In the genomic region with DNA sequence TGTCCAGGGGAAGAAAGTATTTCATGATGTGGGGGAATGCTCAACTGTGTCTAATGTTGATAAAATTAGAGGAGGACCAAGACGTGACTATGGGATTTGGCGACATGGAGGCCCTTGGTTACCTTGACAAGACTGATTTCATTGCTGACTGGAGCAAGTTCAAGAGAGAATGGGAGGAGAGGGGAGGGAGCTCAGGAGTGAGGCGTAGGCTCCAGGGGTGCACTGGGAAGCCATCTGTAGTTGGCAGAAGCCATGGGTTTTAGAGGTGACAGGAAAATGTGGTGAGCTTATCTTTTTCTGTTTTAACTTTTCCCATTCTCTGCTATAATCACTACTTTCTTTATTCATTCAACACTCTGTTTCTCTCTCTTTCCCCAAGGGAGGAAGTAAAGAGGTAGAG, we compare ENCODE assay signal across 32 cellular contexts. TPM values are rescaled to one million over a fixed set of nuclear protein-coding genes. Genes with fewer than 3 reads are reported as not detected.
"Had no signal": no experiment of that assay in that cellular context is flagged by ENCODE, and none has a peak within 500 bp of the region (broad histone marks: within the 10 kb centered on the region; RNA-seq: fewer than 3 reads in every experiment).

No MANE protein-coding gene starts in this region.

- ATAC-seq: activated CD4-positive, alpha-beta T cell treated with anti-CD3 and anti-CD28 coated beads for 36 hours; activated CD4-positive, CD25-positive, alpha-beta regulatory T cell treated with anti-CD3 and anti-CD28 coated beads, Interleukin-2, amount 50 U/mL, for 24 hours; activated CD8-positive, alpha-beta memory T cell treated with anti-CD3 and anti-CD28 coated beads, Interleukin-2, amount 10 ng/mL, durations not matched to agents 7 days and 5 days; body of pancreas; Panc1 had no signal

- H3K9me3 ChIP-seq: body of pancreas, breast epithelium, SJSA1, SK-N-SH had no signal

- H3K27me3 ChIP-seq: body of pancreas, breast epithelium, SJSA1 had no signal

- H3K9me3 Mint-ChIP-seq: activated CD4-positive, alpha-beta T cell treated with anti-CD3 and anti-CD28 coated beads, Interleukin-2, amount 10 ng/mL, durations not matched to agents 7 days and 5 days; activated naive CD4-positive, alpha-beta T cell treated with anti-CD3 and anti-CD28 coated beads, Interleukin-2, amount 50 U/mL, for 24 hours; activated naive CD8-positive, alpha-beta T cell treated with anti-CD3 and anti-CD28 coated beads, Interleukin-2, amount 10 ng/mL, durations not matched to agents 7 days and 5 days; activated T-helper 2 cell treated with anti-CD3 and anti-CD28 coated beads, Interferon-gamma antibody, Interleukin-2, Interleukin-4, amounts not matched to agents 10 μg/mL and 5 μg/mL and 100 μg/mL, durations not matched to agents 14 hours and 24 hours and 36 hours; T-helper 1 cell treated with Interleukin-12 subunit alpha and Interleukin-12 subunit beta and Interleukin-4 antibody, amounts not matched to agents 30 μg/mL and 1 μg/mL, for 36 hours; T-helper 2 cell treated with Interferon-gamma antibody and Interleukin-4, amounts not matched to agents 5 μg/mL and 100 μg/mL, for 36 hours had no signal

- H3K9ac ChIP-seq: KMS-11, SK-N-SH had no signal

- H3K27ac ChIP-seq: body of pancreas, breast epithelium, KMS-11, SJSA1 had no signal

- H3K27ac Mint-ChIP-seq: activated CD4-positive, alpha-beta T cell treated with anti-CD3 and anti-CD28 coated beads for 36 hours; activated CD4-positive, alpha-beta T cell treated with anti-CD3 and anti-CD28 coated beads, Interleukin-2, amount 10 ng/mL, durations not matched to agents 7 days and 5 days; activated CD8-positive, alpha-beta memory T cell treated with anti-CD3 and anti-CD28 coated beads, Interleukin-2, amount 10 ng/mL, durations not matched to agents 7 days and 5 days; activated naive CD4-positive, alpha-beta T cell treated with anti-CD3 and anti-CD28 coated beads, Interleukin-2, amount 50 U/mL, for 24 hours; activated naive CD8-positive, alpha-beta T cell treated with anti-CD3 and anti-CD28 coated beads, Interleukin-2, amount 10 ng/mL, durations not matched to agents 7 days and 5 days; activated T-helper 2 cell treated with anti-CD3 and anti-CD28 coated beads, Interferon-gamma antibody, Interleukin-2, Interleukin-4, amounts not matched to agents 10 μg/mL and 5 μg/mL and 100 μg/mL, durations not matched to agents 14 hours and 24 hours and 36 hours; T-helper 1 cell treated with Interleukin-12 subunit alpha and Interleukin-12 subunit beta and Interleukin-4 antibody, amounts not matched to agents 30 μg/mL and 1 μg/mL, for 36 hours; T-helper 2 cell treated with Interferon-gamma antibody and Interleukin-4, amounts not matched to agents 5 μg/mL and 100 μg/mL, for 36 hours had no signal

- H3K27me3 Mint-ChIP-seq: activated CD4-positive, alpha-beta T cell treated with anti-CD3 and anti-CD28 coated beads for 36 hours; activated CD4-positive, alpha-beta T cell treated with anti-CD3 and anti-CD28 coated beads, Interleukin-2, amount 10 ng/mL, durations not matched to agents 7 days and 5 days; activated CD8-positive, alpha-beta memory T cell treated with anti-CD3 and anti-CD28 coated beads, Interleukin-2, amount 10 ng/mL, durations not matched to agents 7 days and 5 days; activated naive CD4-positive, alpha-beta T cell treated with anti-CD3 and anti-CD28 coated beads, Interleukin-2, amount 50 U/mL, for 24 hours; activated naive CD8-positive, alpha-beta T cell treated with anti-CD3 and anti-CD28 coated beads, Interleukin-2, amount 10 ng/mL, durations not matched to agents 7 days and 5 days had no signal

- H3K36me3 ChIP-seq: breast epithelium had no signal

- H3K4me2 ChIP-seq: KMS-11, SK-N-SH had no signal

- H3K4me1 Mint-ChIP-seq: activated CD8-positive, alpha-beta memory T cell treated with anti-CD3 and anti-CD28 coated beads, Interleukin-2, amount 10 ng/mL, durations not matched to agents 7 days and 5 days had no signal

- DNase-seq: activated CD4-positive, alpha-beta T cell treated with anti-CD3 and anti-CD28 coated beads for 36 hours; activated CD4-positive, alpha-beta T cell treated with anti-CD3 and anti-CD28 coated beads, Interleukin-2, amount 10 ng/mL, durations not matched to agents 7 days and 5 days; activated CD4-positive, alpha-beta T cell treated with anti-CD3 and anti-CD28 coated beads, Interleukin-2, amount 50 U/mL, for 48 hours; activated CD8-positive, alpha-beta memory T cell treated with anti-CD3 and anti-CD28 coated beads, Interleukin-2, amount 10 ng/mL, durations not matched to agents 7 days and 5 days; activated CD8-positive, alpha-beta memory T cell treated with anti-CD3 and anti-CD28 coated beads, Interleukin-2, amount 50 U/mL, for 48 hours; activated gamma-delta T cell; activated naive CD4-positive, alpha-beta T cell treated with Interleukin-2 at 50 U/mL for 16 hours; activated naive CD8-positive, alpha-beta T cell treated with anti-CD3 and anti-CD28 coated beads, Interleukin-2, amount 10 ng/mL, durations not matched to agents 7 days and 5 days; activated T-cell treated with anti-CD3 and anti-CD28 coated beads, Interleukin-2, amount 50 U/mL, for 1 hour; amygdala; body of pancreas; MM.1S; MV-4-11; NCI-H1092; NCI-H146; NCI-H187 treated with DMSO at 0.1 percent for 48 hours; NCI-H2081; NCI-H345; NCI-H524 treated with DMSO at 0.1 percent for 48 hours; SHP77; SK-N-SH had no signal

- H3K9me2 ChIP-seq: SK-N-SH had no signal

- H3K4me3 ChIP-seq: body of pancreas, breast epithelium, SJSA1 had no signal

- H3K4me3 Mint-ChIP-seq: activated CD4-positive, alpha-beta T cell treated with anti-CD3 and anti-CD28 coated beads for 36 hours; activated CD4-positive, alpha-beta T cell treated with anti-CD3 and anti-CD28 coated beads, Interleukin-2, amount 10 ng/mL, durations not matched to agents 7 days and 5 days; activated CD8-positive, alpha-beta memory T cell treated with anti-CD3 and anti-CD28 coated beads, Interleukin-2, amount 10 ng/mL, durations not matched to agents 7 days and 5 days; activated naive CD4-positive, alpha-beta T cell treated with anti-CD3 and anti-CD28 coated beads, Interleukin-2, amount 50 U/mL, for 24 hours; activated naive CD8-positive, alpha-beta T cell treated with anti-CD3 and anti-CD28 coated beads, Interleukin-2, amount 10 ng/mL, durations not matched to agents 7 days and 5 days; T-helper 1 cell treated with Interleukin-12 subunit alpha and Interleukin-12 subunit beta and Interleukin-4 antibody, amounts not matched to agents 30 μg/mL and 1 μg/mL, for 36 hours; T-helper 2 cell treated with Interferon-gamma antibody and Interleukin-4, amounts not matched to agents 5 μg/mL and 100 μg/mL, for 36 hours had no signal

RNA-seq across cellular contexts. Expression of a gene that starts 51.6 kb away (rescaled TPM):
- total RNA-seq: activated CD4-positive, alpha-beta T cell treated with anti-CD3 and anti-CD28 coated beads for 36 hours; activated CD4-positive, alpha-beta T cell treated with anti-CD3 and anti-CD28 coated beads, Interleukin-2, amount 10 ng/mL, durations not matched to agents 7 days and 5 days; activated CD8-positive, alpha-beta memory T cell treated with anti-CD3 and anti-CD28 coated beads, Interleukin-2, amount 10 ng/mL, durations not matched to agents 7 days and 5 days; activated T-helper 2 cell treated with anti-CD3 and anti-CD28 coated beads, Interferon-gamma antibody, Interleukin-2, Interleukin-4, amounts not matched to agents 10 μg/mL and 5 μg/mL and 100 μg/mL, durations not matched to agents 14 hours and 24 hours and 36 hours; LHCN-M2; RPMI7951 had no signal
